In the genomic region with DNA sequence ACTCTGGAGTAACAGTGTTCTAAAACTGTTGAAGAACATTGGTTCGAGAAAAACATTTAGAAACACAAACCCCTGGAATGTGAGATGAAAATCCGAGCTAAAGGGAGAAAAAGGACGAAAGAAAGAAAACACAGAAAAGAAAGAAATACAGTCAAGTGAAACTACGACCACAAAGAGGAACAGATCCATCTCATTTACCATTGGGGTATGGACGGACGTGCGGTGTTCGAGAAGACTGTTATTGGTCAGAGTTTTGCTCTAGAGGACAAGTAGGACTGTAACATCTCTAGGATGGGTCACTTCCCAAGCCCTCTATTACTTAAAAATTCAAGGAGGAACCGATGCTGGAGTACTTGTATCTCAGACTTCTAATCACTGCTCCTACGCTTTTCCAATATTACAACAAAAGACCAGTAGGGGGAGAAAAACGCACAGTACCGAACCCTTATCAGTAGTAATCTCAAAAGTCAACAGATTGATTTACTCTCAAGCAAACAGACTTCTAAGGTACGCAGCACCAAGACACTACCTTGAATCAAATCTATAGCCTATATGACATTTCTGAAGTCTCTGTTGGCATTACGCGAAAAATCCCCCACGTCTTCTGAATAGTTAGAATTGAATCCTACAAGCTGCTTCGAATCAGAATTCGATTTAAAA, we compare ENCODE assay signal across 8 cellular contexts. TPM values are rescaled to one million over a fixed set of nuclear protein-coding genes. Genes with fewer than 3 reads are reported as not detected.
DNase-seq lines count a peak whose midpoint lies in the region; ATAC-seq and TF ChIP-seq lines count a peak whose summit lies in the region.

No MANE protein-coding gene starts in this region.

- no peaks in the 10 kb centered on the region for H3K9me3 Mint-ChIP-seq in activated T-cell treated with anti-CD3 and anti-CD28 coated beads, Interleukin-2, amount 50 U/mL, for 72 hours

- peaks cover 43% of the 10 kb centered on the region for H3K4me1 Mint-ChIP-seq in activated T-cell treated with anti-CD3 and anti-CD28 coated beads, Interleukin-2, amount 50 U/mL, for 72 hours (ENCODE audit: low read depth)

- peaks cover 14% of the 10 kb centered on the region for H3K27me3 Mint-ChIP-seq in activated T-cell treated with anti-CD3 and anti-CD28 coated beads, Interleukin-2, amount 50 U/mL, for 72 hours (ENCODE audit: low read depth)

- H3K27ac Mint-ChIP-seq in activated T-cell treated with anti-CD3 and anti-CD28 coated beads, Interleukin-2, amount 50 U/mL, for 72 hours: no peak overlapping the region

- no peak overlapping the region for H3K4me3 Mint-ChIP-seq in activated T-cell treated with anti-CD3 and anti-CD28 coated beads, Interleukin-2, amount 50 U/mL, for 72 hours

- peak; percentile 29 for ATAC-seq in GM19043 (IDR thresholded peaks at IDR 0.05; ENCODE audit: low read depth, unreplicated experiment)
- ATAC-seq in HG03457 (IDR thresholded peaks at IDR 0.05; ENCODE audit: unreplicated experiment): peak; percentile 23
- peak; percentile 35 to 54 for ATAC-seq in activated T-cell treated with anti-CD3 and anti-CD28 coated beads, Interleukin-2, amount 50 U/mL, for 72 hours (replicated peaks in 1 of 2)
- peak; percentile 48 for ATAC-seq in omental fat pad (ENCODE audit: low FRiP score)

- TF ChIP-seq CTCF in omental fat pad (IDR thresholded peaks at IDR 0.05): peak in 1 of 3 donors; percentile 54

- peaks cover 0 to 3% of the 10 kb centered on the region in 2 donors for H3K36me3 Mint-ChIP-seq in activated T-cell treated with anti-CD3 and anti-CD28 coated beads, Interleukin-2, amount 50 U/mL, for 72 hours (ENCODE audit: insufficient read depth in 2 of 2)

- DNase-seq in D341Med (ENCODE audit: low spot score) (peak; percentile 57), NCI-H446 treated with DMSO at 0.1 percent for 48 hours (lab: John Stamatoyannopoulos, UW) (peak; percentile 49), globus pallidus (ENCODE audit: low spot score) (peak; percentile 83), omental fat pad (ENCODE audit: low spot score) (no peak)
- no peak for DNase-seq in activated T-cell treated with anti-CD3 and anti-CD28 coated beads, Interleukin-2, amount 50 U/mL, for 72 hours
- no peak for DNase-seq in activated effector memory CD4-positive, alpha-beta T cell treated with Interleukin-2 at 50 U/mL for 16 hours

RNA-seq across cellular contexts. Expression of a gene that starts 1.1 kb away (rescaled TPM):
- 10 to 100 TPM; 19.2 to 25.6 TPM for total RNA-seq in activated T-cell treated with anti-CD3 and anti-CD28 coated beads, Interleukin-2, amount 50 U/mL, for 72 hours
- 10 to 100 TPM; 28.8 to 75.6 (median 48.0) TPM for total RNA-seq in omental fat pad

Comparison
In these comparisons a context has a peak if more than half of its experiments do, and no peak if none do; other contexts are left out.
1. DNase-seq: peak in D341Med (single experiment), NCI-H446 treated with DMSO at 0.1 percent for 48 hours (single experiment) and globus pallidus (single experiment); none in activated T-cell treated with anti-CD3 and anti-CD28 coated beads, Interleukin-2, amount 50 U/mL, for 72 hours (0 of 2), omental fat pad (single experiment) and activated effector memory CD4-positive, alpha-beta T cell treated with Interleukin-2 at 50 U/mL for 16 hours (single experiment).
2. Peak in every context shown above with its lines, with median percentiles within 50 percentile points of each other: ATAC-seq.